1 cellular context compared by ENCODE assay signal in genomic region chr7:8051373-8051772, GRCh38.
TF ChIP-seq lines count a peak whose summit lies in the region.

No MANE protein-coding gene starts in this region.

TF ChIP-seq in SK-N-SH, 30 proteins besides CTCF, POLR2A, EP300 and RAD21 (continued from another document):
- TF ChIP-seq, protein P1, sequence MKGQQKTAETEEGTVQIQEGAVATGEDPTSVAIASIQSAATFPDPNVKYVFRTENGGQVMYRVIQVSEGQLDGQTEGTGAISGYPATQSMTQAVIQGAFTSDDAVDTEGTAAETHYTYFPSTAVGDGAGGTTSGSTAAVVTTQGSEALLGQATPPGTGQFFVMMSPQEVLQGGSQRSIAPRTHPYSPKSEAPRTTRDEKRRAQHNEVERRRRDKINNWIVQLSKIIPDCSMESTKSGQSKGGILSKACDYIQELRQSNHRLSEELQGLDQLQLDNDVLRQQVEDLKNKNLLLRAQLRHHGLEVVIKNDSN (IDR thresholded peaks at IDR 0.05; ENCODE audit: borderline replicate concordance, low read depth): no peak
- TF ChIP-seq FOXM1 (IDR thresholded peaks at IDR 0.05; ENCODE audit: low read depth): no peak
- no peak for TF ChIP-seq GABPA (IDR thresholded peaks at IDR 0.05; ENCODE audit: low read depth)
- TF ChIP-seq TCF12 (IDR thresholded peaks at IDR 0.05): no peak
- TF ChIP-seq RCOR1 (IDR thresholded peaks at IDR 0.05; ENCODE audit: low read length): no peak
- no peak for TF ChIP-seq PBX3 (IDR thresholded peaks at IDR 0.05)
- TF ChIP-seq, protein P2, sequence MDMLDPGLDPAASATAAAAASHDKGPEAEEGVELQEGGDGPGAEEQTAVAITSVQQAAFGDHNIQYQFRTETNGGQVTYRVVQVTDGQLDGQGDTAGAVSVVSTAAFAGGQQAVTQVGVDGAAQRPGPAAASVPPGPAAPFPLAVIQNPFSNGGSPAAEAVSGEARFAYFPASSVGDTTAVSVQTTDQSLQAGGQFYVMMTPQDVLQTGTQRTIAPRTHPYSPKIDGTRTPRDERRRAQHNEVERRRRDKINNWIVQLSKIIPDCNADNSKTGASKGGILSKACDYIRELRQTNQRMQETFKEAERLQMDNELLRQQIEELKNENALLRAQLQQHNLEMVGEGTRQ (IDR thresholded peaks at IDR 0.05; ENCODE audit: borderline replicate concordance, low read depth, low read length): no peak
- no peak for TF ChIP-seq MAX (IDR thresholded peaks at IDR 0.05; ENCODE audit: low read depth)
- no peak for TF ChIP-seq NRF1 (IDR thresholded peaks at IDR 0.05; ENCODE audit: low read depth, low read length)
- TF ChIP-seq JUND (IDR thresholded peaks at IDR 0.05): no peak
- no peak for TF ChIP-seq ELF1 (IDR thresholded peaks at IDR 0.05)
TF ChIP-seq in SK-N-SH: peak in this region for 0.
